7 cellular contexts compared by ENCODE assay signal in the genomic region with DNA sequence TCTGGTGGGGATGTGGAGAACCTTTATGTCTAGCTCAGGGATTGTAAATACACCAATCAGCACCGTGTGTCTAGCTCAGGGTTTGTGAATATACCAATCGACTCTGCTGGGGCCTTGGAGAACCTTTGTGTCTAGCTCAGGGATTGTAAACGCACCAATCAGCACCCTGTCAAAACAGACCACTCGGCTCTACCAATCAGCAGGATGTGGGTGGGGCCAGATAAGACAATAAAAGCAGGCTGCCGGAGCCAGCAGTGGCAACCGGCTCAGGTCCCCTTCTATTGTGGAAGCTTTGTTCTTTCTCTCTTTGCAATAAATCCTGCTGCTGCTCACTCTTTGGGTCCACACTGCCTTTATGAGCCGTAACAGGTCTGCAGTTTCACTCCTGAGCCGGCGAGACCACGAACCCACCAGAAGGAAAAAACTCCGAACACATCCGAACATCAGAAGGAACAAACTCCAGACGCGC. TPM values are rescaled to one million over a fixed set of nuclear protein-coding genes. Genes with fewer than 3 reads are reported as not detected.
DNase-seq lines count a peak whose midpoint lies in the region; ATAC-seq, FAIRE-seq and TF ChIP-seq lines count a peak whose summit lies in the region.
"Not testable (repeated sequence)": the region's sequence is repeated elsewhere in the genome, so short reads cannot be mapped to it uniquely, and the experiment has no call there.

No MANE protein-coding gene starts in this region.

- H3K4me3 Mint-ChIP-seq in GM23338 = peak overlapping the region; percentile 89
- peak overlapping the region; percentile 93 for H3K4me3 Mint-ChIP-seq in activated CD4-positive, alpha-beta T cell treated with anti-CD3 and anti-CD28 coated beads for 36 hours

- H3K9me2 ChIP-seq in GM23338 (ENCODE audit: insufficient read depth) = not testable (repeated sequence)

- H3K4me2 ChIP-seq in GM23338 (peak overlapping the region; percentile 82), K562 (ENCODE audit: insufficient read depth, low read length) (peak overlapping the region; percentile 90)

- not testable (repeated sequence) for TF ChIP-seq RAD21 in K562 (CRISPR knock-in tag; conservative IDR thresholded peaks at IDR 0.05 in 1 of 2, IDR thresholded peaks at IDR 0.05 in 1 of 2)

- not testable (repeated sequence) for H3F3A ChIP-seq in GM23338 (replicated peaks; ENCODE audit: low read depth)

- WGBS in K562 (ENCODE audit: insufficient coverage, low coverage, missing lambda C conversion rate) = 14% methylated on average over 10 of the region's 14 CpGs

- peaks cover 23% of the 10 kb centered on the region for H3K4me1 ChIP-seq in GM23338 (ENCODE audit: insufficient read depth)
- peaks cover 26 to 33% of the 10 kb centered on the region in 2 experiments for H3K4me1 ChIP-seq in K562 (replicated peaks in 1 of 2; ENCODE audit: control insufficient read depth in 2 of 2, insufficient read depth in 2 of 2, low read length in 2 of 2)
- not testable (repeated sequence) for H3K4me1 ChIP-seq in foreskin keratinocyte

- peak overlapping the region; percentile 34; the same call in 1 of the 2 replicates for H3K27ac ChIP-seq in GM23338 (ENCODE audit: low read depth)
- peak overlapping the region; percentile 99 for H3K27ac ChIP-seq in K562 (ENCODE audit: extremely low read depth, low read depth, low read length)
- H3K27ac ChIP-seq in foreskin keratinocyte = peak overlapping the region; percentile 39
- H3K27ac ChIP-seq in skin epidermis = peak overlapping the region in 20 of 21 experiments; percentile 54 to 90 (median 80)

- peak overlapping the region; percentile 83 for H3K4me3 ChIP-seq in GM23338
- peak overlapping the region; percentile 95 for H3K4me3 ChIP-seq in K562
- H3K4me3 ChIP-seq in skin epidermis = peak overlapping the region; percentile 62 to 87 (median 74)

- in situ Hi-C loops in K562 (cut with MboI) = not testable (repeated sequence)

- peaks cover 27% of the 10 kb centered on the region for H4K20me1 ChIP-seq in GM23338 (replicated peaks; ENCODE audit: insufficient read depth)
- H4K20me1 ChIP-seq in K562 (replicated peaks; ENCODE audit: control insufficient read depth, insufficient read depth, low read length) = peaks cover 28% of the 10 kb centered on the region; the same call in 1 of the 2 replicates

- DNase-seq in GM23338 (ENCODE audit: low spot score) = not testable (repeated sequence)
- DNase-seq in NCI-H748 (lab: John Stamatoyannopoulos, UW; ENCODE audit: unreplicated experiment) = peak; percentile 35
- peak; percentile 72 for DNase-seq in activated CD4-positive, alpha-beta T cell treated with anti-CD3 and anti-CD28 coated beads for 36 hours
- peak in 1 of 4 experiments; percentile 76 for DNase-seq in K562 (ENCODE audit: extremely low read depth in 1 of 4, low spot score in 3 of 4)
- peak in 1 of 2 donors; percentile 28 for DNase-seq in foreskin keratinocyte
- DNase-seq in midbrain (lab: John Stamatoyannopoulos, UW) = peak; percentile 33

- H3K36me3 Mint-ChIP-seq in GM23338 (ENCODE audit: low read depth) = peaks cover 41% of the 10 kb centered on the region
- H3K36me3 Mint-ChIP-seq in activated CD4-positive, alpha-beta T cell treated with anti-CD3 and anti-CD28 coated beads for 36 hours (ENCODE audit: low read depth) = peaks cover 34% of the 10 kb centered on the region

- H3K9me3 Mint-ChIP-seq in GM23338; activated CD4-positive, alpha-beta T cell treated with anti-CD3 and anti-CD28 coated beads for 36 hours (ENCODE audit: low read depth): not testable (repeated sequence)

- not testable (repeated sequence) for TF ChIP-seq CTCF in GM23338 (conservative IDR thresholded peaks at IDR 0.05; ENCODE audit: low read depth in 2 of 2); K562 (IDR thresholded peaks at IDR 0.05 in 2 of 3, conservative IDR thresholded peaks at IDR 0.05 in 1 of 3; ENCODE audit: insufficient read depth in 2 of 3, low read depth in 1 of 3, low read length in 3 of 3); foreskin keratinocyte (conservative IDR thresholded peaks at IDR 0.05)

- H3K36me3 ChIP-seq in GM23338 (ENCODE audit: insufficient read depth) = not testable (repeated sequence)
- peaks cover 31% of the 10 kb centered on the region for H3K36me3 ChIP-seq in K562 (ENCODE audit: control insufficient read depth, insufficient read depth, low read length)

- CTCF ChIA-PET in activated CD4-positive, alpha-beta T cell treated with anti-CD3 and anti-CD28 coated beads for 36 hours (lab: Charles Lee) = interaction anchor here (1.0 to 3.6 kb wide), 8 partner anchors 10 to 397 kb away, joined by 4 to 44 read pairs (median 6); partner anchors contain the start of genes MRFAP1 and MRFAP1L1
- CTCF ChIA-PET in K562 (lab: Yijun Ruan, JAX; ENCODE audit: low intra/inter-chr PET ratio) = interaction anchor here (0.7 to 0.8 kb wide), 2 partner anchors 45 to 854 kb away, joined by 3 read pairs; no protein-coding TSS in a partner anchor

- BruUV-seq in K562 (replicated peaks; lab: Mats Ljungman, UMichigan) = TSS peak; percentile 96

- TF ChIP-seq EP300 in K562 (IDR thresholded peaks at IDR 0.05; ENCODE audit: low read length) = not testable (repeated sequence)

- H3K27me3 Mint-ChIP-seq in GM23338 (ENCODE audit: insufficient read depth, low read depth, poor library complexity) = peaks cover 19% of the 10 kb centered on the region
- H3K27me3 Mint-ChIP-seq in activated CD4-positive, alpha-beta T cell treated with anti-CD3 and anti-CD28 coated beads for 36 hours = not testable (repeated sequence)

- peak overlapping the region; percentile 96 for H3K27ac Mint-ChIP-seq in GM23338
- peak overlapping the region; percentile 99 for H3K27ac Mint-ChIP-seq in activated CD4-positive, alpha-beta T cell treated with anti-CD3 and anti-CD28 coated beads for 36 hours

- intact Hi-C loops in activated CD4-positive, alpha-beta T cell treated with anti-CD3 and anti-CD28 coated beads for 36 hours (cut with DNase I, micrococcal nuclease) = loop anchor here (1.0 kb wide), 1 partner anchor 33 kb away; the partner anchor contains the start of gene MRFAP1 (in 2 of the 2)
- intact Hi-C loops in K562 (cut with micrococcal nuclease) = not testable (repeated sequence)

- not testable (repeated sequence) for H3K27me3 ChIP-seq in GM23338 (ENCODE audit: insufficient read depth); K562 (ENCODE audit: control insufficient read depth in 2 of 2, insufficient read depth in 2 of 2, low read length in 2 of 2); foreskin keratinocyte

- H3K9ac ChIP-seq in K562 (ENCODE audit: insufficient read depth in 1 of 2, low read depth in 2 of 2, low read length in 2 of 2) = peak overlapping the region; percentile 90 to 96; a peak in 3 of 4 replicates

- ATAC-seq in GM23338 (peak; percentile 22), K562 (peak; percentile 33), foreskin keratinocyte (peak; percentile 1)
- ATAC-seq in activated CD4-positive, alpha-beta T cell treated with anti-CD3 and anti-CD28 coated beads for 36 hours = peak; percentile 37

- peaks cover 37% of the 10 kb centered on the region for H3K4me1 Mint-ChIP-seq in GM23338
- peaks cover 38% of the 10 kb centered on the region for H3K4me1 Mint-ChIP-seq in activated CD4-positive, alpha-beta T cell treated with anti-CD3 and anti-CD28 coated beads for 36 hours

- H3K79me2 ChIP-seq in GM23338 (replicated peaks; ENCODE audit: insufficient read depth) (peaks cover 30% of the 10 kb centered on the region), K562 (ENCODE audit: control insufficient read depth, insufficient read depth, low read length) (peaks cover 40% of the 10 kb centered on the region)

- peak overlapping the region; percentile 44; the same call in 1 of the 2 replicates for H2AFZ ChIP-seq in GM23338
- peak overlapping the region; percentile 98 for H2AFZ ChIP-seq in K562 (ENCODE audit: low read depth, low read length)

- H3K9me3 ChIP-seq in K562 (replicated peaks; ENCODE audit: control insufficient read depth, insufficient read depth, low read depth, low read length) = not testable (repeated sequence)

- not testable (repeated sequence) for H3K9me1 ChIP-seq in K562 (ENCODE audit: control insufficient read depth, insufficient read depth, low read length)

- FAIRE-seq in K562 (lab: Jason Lieb, UNC) = not testable (repeated sequence)

- POLR2A ChIA-PET in activated CD4-positive, alpha-beta T cell treated with anti-CD3 and anti-CD28 coated beads for 36 hours (lab: Charles Lee) = interaction anchor here (0.6 to 3.9 kb wide), 14 partner anchors 10 to 395 kb away, joined by 3 to 42 read pairs (median 8); partner anchors contain the start of genes GRPEL1, MAN2B2, MRFAP1 and MRFAP1L1
- POLR2A ChIA-PET in K562 (lab: Yijun Ruan, JAX) = interaction anchor here (0.7 to 5.4 kb wide), 19 partner anchors 8 to 239 kb away, joined by 3 to 40 read pairs (median 7); partner anchors contain the start of genes MAN2B2, MRFAP1 and S100P

- TF ChIP-seq POLR2A in K562 (conservative IDR thresholded peaks at IDR 0.05) = peak; percentile 100

RNA-seq across cellular contexts. Expression of gene S100P, which starts 20.5 kb away (rescaled TPM):
- total RNA-seq in GM23338 (2014; rRNA removed; shearing (Covaris generic)) = 0.43 TPM in 1 of 2 replicates, not detected in the other
- polyA plus RNA-seq in GM23338 (2016; fragmentation: Nextera tagmentation; extraction: Ambion mirVana) (0.32 TPM in 1 of 2 replicates, not detected in the other), K562 (2011; rRNA removed) (2.7 and 4.1 TPM in 2 replicates), K562 (2014; fragmentation: Illumina TruSeq; extraction: Trizol) (6.9 and 7.4 TPM in 2 replicates), K562 (2014; fragmentation: Nextera tagmentation; extraction: Ambion mirVana) (10 to 100 TPM; 21.0 to 23.8 TPM), K562 (2014; rRNA removed) (5.5 and 5.7 TPM in 2 replicates), foreskin keratinocyte (0.27 TPM in 1 of 2 replicates, not detected in the other)
- total RNA-seq in activated CD4-positive, alpha-beta T cell treated with anti-CD3 and anti-CD28 coated beads for 36 hours = 1 to 10 TPM; 1.9 to 2.1 TPM
- total RNA-seq in K562 (2011; cell fraction: chromatin; rRNA removed; ENCODE audit: low replicate concordance) = 1.7 TPM in 1 of 2 replicates, not detected in the other
- total RNA-seq in K562 (2011; cell fraction: nucleolus; rRNA removed) = 0.33 and 0.53 TPM in 2 replicates
- total RNA-seq in K562 (2011; cell fraction: nucleoplasm; rRNA removed) = 0.81 TPM in 1 of 2 replicates, not detected in the other
- total RNA-seq in K562 (2014; rRNA removed) (5.8 and 7.5 TPM in 2 replicates), K562 (2014; rRNA removed; fragmentation: Illumina TruSeq; extraction: Trizol) (7.4 and 13.7 TPM in 2 replicates), K562 (2015; rRNA removed; fragmentation: Illumina TruSeq; extraction: Trizol) (7.2 and 7.5 TPM in 2 replicates), K562 (2021) (13.2 and 16.8 TPM in 2 replicates), foreskin keratinocyte (1.1 TPM in 1 of 2 replicates, not detected in the other)
- 0.55 and 3.2 TPM in 2 replicates for polyA plus RNA-seq in K562 (2011; cell fraction: cytosol; rRNA removed)
- polyA plus RNA-seq in K562 (2011; cell fraction: nucleus; rRNA removed) = 0.30 and 1.6 TPM in 2 replicates
- polyA plus RNA-seq in K562 (2012) = 11.5 and 304 TPM in 2 replicates
- polyA minus RNA-seq in K562 (2011; rRNA and poly(A)+ RNA removed) = 0.15 and 0.25 TPM in 2 replicates
- polyA minus RNA-seq in K562 (2011; cell fraction: cytosol; rRNA and poly(A)+ RNA removed) = 4.8 and 23.3 TPM in 2 replicates
- 4.7 and 6.1 TPM in 2 replicates for polyA minus RNA-seq in K562 (2011; cell fraction: nucleus; rRNA and poly(A)+ RNA removed)

RNA-seq across cellular contexts. Expression of gene MRFAP1, which starts 32.7 kb away (rescaled TPM):
- 154 and 168 TPM in 2 replicates for total RNA-seq in GM23338 (2014; rRNA removed; shearing (Covaris generic))
- polyA plus RNA-seq in GM23338 (2016; fragmentation: Nextera tagmentation; extraction: Ambion mirVana) (272 and 288 TPM in 2 replicates), K562 (2011; rRNA removed) (123 and 143 TPM in 2 replicates), K562 (2014; fragmentation: Illumina TruSeq; extraction: Trizol) (185 and 221 TPM in 2 replicates), K562 (2014; fragmentation: Nextera tagmentation; extraction: Ambion mirVana) (10 to 100 TPM; 46.0 to 59.9 TPM), K562 (2014; rRNA removed) (251 and 255 TPM in 2 replicates), foreskin keratinocyte (305 and 336 TPM in 2 replicates)
- total RNA-seq in activated CD4-positive, alpha-beta T cell treated with anti-CD3 and anti-CD28 coated beads for 36 hours = 100 to 1,000 TPM in 1 of 2 experiments, 10 to 100 TPM in 1; 66.8 to 122 TPM
- 15.5 and 27.2 TPM in 2 replicates for total RNA-seq in K562 (2011; cell fraction: chromatin; rRNA removed; ENCODE audit: low replicate concordance)
- 14.7 and 15.3 TPM in 2 replicates for total RNA-seq in K562 (2011; cell fraction: nucleolus; rRNA removed)
- 23.0 and 24.2 TPM in 2 replicates for total RNA-seq in K562 (2011; cell fraction: nucleoplasm; rRNA removed)
- total RNA-seq in K562 (2014; rRNA removed) (147 and 234 TPM in 2 replicates), K562 (2014; rRNA removed; fragmentation: Illumina TruSeq; extraction: Trizol) (151 and 173 TPM in 2 replicates), K562 (2015; rRNA removed; fragmentation: Illumina TruSeq; extraction: Trizol) (163 and 171 TPM in 2 replicates), K562 (2021) (257 and 270 TPM in 2 replicates), foreskin keratinocyte (185 and 228 TPM in 2 replicates)
- polyA plus RNA-seq in K562 (2011; cell fraction: cytosol; rRNA removed) = 93.5 and 146 TPM in 2 replicates
- 74.4 and 83.5 TPM in 2 replicates for polyA plus RNA-seq in K562 (2011; cell fraction: nucleus; rRNA removed)
- 285 and 344 TPM in 2 replicates for polyA plus RNA-seq in K562 (2012)
- 49.7 and 58.2 TPM in 2 replicates for polyA minus RNA-seq in K562 (2011; rRNA and poly(A)+ RNA removed)
- polyA minus RNA-seq in K562 (2011; cell fraction: cytosol; rRNA and poly(A)+ RNA removed) = 37.6 and 63.5 TPM in 2 replicates
- 13.9 and 29.2 TPM in 2 replicates for polyA minus RNA-seq in K562 (2011; cell fraction: nucleus; rRNA and poly(A)+ RNA removed)

RNA-seq across cellular contexts. Expression of gene MRFAP1L1, which starts 36.4 kb away (rescaled TPM):
- 58.2 and 61.6 TPM in 2 replicates for total RNA-seq in GM23338 (2014; rRNA removed; shearing (Covaris generic))
- polyA plus RNA-seq in GM23338 (2016; fragmentation: Nextera tagmentation; extraction: Ambion mirVana) (63.4 and 73.8 TPM in 2 replicates), K562 (2011; rRNA removed) (59.5 and 83.8 TPM in 2 replicates), K562 (2014; fragmentation: Illumina TruSeq; extraction: Trizol) (74.8 and 87.6 TPM in 2 replicates), K562 (2014; fragmentation: Nextera tagmentation; extraction: Ambion mirVana) (10 to 100 TPM; 37.6 to 48.1 TPM), K562 (2014; rRNA removed) (104 and 111 TPM in 2 replicates), foreskin keratinocyte (45.3 and 49.5 TPM in 2 replicates)
- total RNA-seq in activated CD4-positive, alpha-beta T cell treated with anti-CD3 and anti-CD28 coated beads for 36 hours = 10 to 100 TPM; 36.4 to 45.0 TPM
- total RNA-seq in K562 (2011; cell fraction: chromatin; rRNA removed; ENCODE audit: low replicate concordance) = 23.4 and 45.9 TPM in 2 replicates
- total RNA-seq in K562 (2011; cell fraction: nucleolus; rRNA removed) = 16.5 and 18.4 TPM in 2 replicates
- 26.7 and 33.1 TPM in 2 replicates for total RNA-seq in K562 (2011; cell fraction: nucleoplasm; rRNA removed)
- total RNA-seq in K562 (2014; rRNA removed) (74.2 and 78.8 TPM in 2 replicates), K562 (2014; rRNA removed; fragmentation: Illumina TruSeq; extraction: Trizol) (85.7 and 86.2 TPM in 2 replicates), K562 (2015; rRNA removed; fragmentation: Illumina TruSeq; extraction: Trizol) (83.3 and 90.6 TPM in 2 replicates), K562 (2021) (51.3 and 53.6 TPM in 2 replicates), foreskin keratinocyte (48.2 and 53.9 TPM in 2 replicates)
- polyA plus RNA-seq in K562 (2011; cell fraction: cytosol; rRNA removed) = 19.4 and 37.0 TPM in 2 replicates
- 37.8 and 48.5 TPM in 2 replicates for polyA plus RNA-seq in K562 (2011; cell fraction: nucleus; rRNA removed)
- 49.1 and 74.0 TPM in 2 replicates for polyA plus RNA-seq in K562 (2012)
- polyA minus RNA-seq in K562 (2011; rRNA and poly(A)+ RNA removed) = 46.9 and 49.6 TPM in 2 replicates
- polyA minus RNA-seq in K562 (2011; cell fraction: cytosol; rRNA and poly(A)+ RNA removed) = 10.4 and 17.8 TPM in 2 replicates
- polyA minus RNA-seq in K562 (2011; cell fraction: nucleus; rRNA and poly(A)+ RNA removed) = 13.7 and 31.7 TPM in 2 replicates

RNA-seq across cellular contexts. Expression of gene BLOC1S4, which starts 42.7 kb away (rescaled TPM):
- total RNA-seq in GM23338 (2014; rRNA removed; shearing (Covaris generic)) = 33.7 and 35.2 TPM in 2 replicates
- 23.9 and 26.5 TPM in 2 replicates for polyA plus RNA-seq in GM23338 (2016; fragmentation: Nextera tagmentation; extraction: Ambion mirVana)
- 10 to 100 TPM; 10.1 to 16.7 TPM for total RNA-seq in activated CD4-positive, alpha-beta T cell treated with anti-CD3 and anti-CD28 coated beads for 36 hours
- 9.9 and 18.6 TPM in 2 replicates for total RNA-seq in K562 (2011; cell fraction: chromatin; rRNA removed; ENCODE audit: low replicate concordance)
- total RNA-seq in K562 (2011; cell fraction: nucleolus; rRNA removed) = 25.1 and 30.5 TPM in 2 replicates
- total RNA-seq in K562 (2011; cell fraction: nucleoplasm; rRNA removed) = 18.3 and 23.1 TPM in 2 replicates
- total RNA-seq in K562 (2014; rRNA removed) = 31.6 and 38.3 TPM in 2 replicates
- 10.0 and 11.2 TPM in 2 replicates for total RNA-seq in K562 (2014; rRNA removed; fragmentation: Illumina TruSeq; extraction: Trizol)
- 10.5 and 10.8 TPM in 2 replicates for total RNA-seq in K562 (2015; rRNA removed; fragmentation: Illumina TruSeq; extraction: Trizol)
- 29.4 and 31.1 TPM in 2 replicates for total RNA-seq in K562 (2021)
- polyA plus RNA-seq in K562 (2011; rRNA removed) = 21.0 and 25.5 TPM in 2 replicates
- 27.6 and 61.0 TPM in 2 replicates for polyA plus RNA-seq in K562 (2011; cell fraction: cytosol; rRNA removed)
- 14.4 and 23.7 TPM in 2 replicates for polyA plus RNA-seq in K562 (2011; cell fraction: nucleus; rRNA removed)
- polyA plus RNA-seq in K562 (2012) = 20.7 and 24.2 TPM in 2 replicates
- 10.3 and 15.0 TPM in 2 replicates for polyA plus RNA-seq in K562 (2014; fragmentation: Illumina TruSeq; extraction: Trizol)
- 1 to 10 TPM; 3.1 to 3.9 TPM for polyA plus RNA-seq in K562 (2014; fragmentation: Nextera tagmentation; extraction: Ambion mirVana)
- 30.9 and 37.3 TPM in 2 replicates for polyA plus RNA-seq in K562 (2014; rRNA removed)
- 5.4 and 8.9 TPM in 2 replicates for polyA minus RNA-seq in K562 (2011; rRNA and poly(A)+ RNA removed)
- 9.5 and 11.1 TPM in 2 replicates for polyA minus RNA-seq in K562 (2011; cell fraction: cytosol; rRNA and poly(A)+ RNA removed)
- polyA minus RNA-seq in K562 (2011; cell fraction: nucleus; rRNA and poly(A)+ RNA removed) = 10.4 and 14.2 TPM in 2 replicates
- 7.8 and 8.5 TPM in 2 replicates for total RNA-seq in foreskin keratinocyte
- polyA plus RNA-seq in foreskin keratinocyte = 11.5 and 12.4 TPM in 2 replicates

Comparison
In these comparisons a context has a peak if more than half of its experiments do, and no peak if none do; other contexts are left out.
1. H3K27ac ChIP-seq: peak in every context shown above with its lines; median percentile 99 in K562; 80 in skin epidermis; 39 in foreskin keratinocyte; 34 in GM23338.